ENCODE assay signal across 8 cellular contexts in the genomic region with DNA sequence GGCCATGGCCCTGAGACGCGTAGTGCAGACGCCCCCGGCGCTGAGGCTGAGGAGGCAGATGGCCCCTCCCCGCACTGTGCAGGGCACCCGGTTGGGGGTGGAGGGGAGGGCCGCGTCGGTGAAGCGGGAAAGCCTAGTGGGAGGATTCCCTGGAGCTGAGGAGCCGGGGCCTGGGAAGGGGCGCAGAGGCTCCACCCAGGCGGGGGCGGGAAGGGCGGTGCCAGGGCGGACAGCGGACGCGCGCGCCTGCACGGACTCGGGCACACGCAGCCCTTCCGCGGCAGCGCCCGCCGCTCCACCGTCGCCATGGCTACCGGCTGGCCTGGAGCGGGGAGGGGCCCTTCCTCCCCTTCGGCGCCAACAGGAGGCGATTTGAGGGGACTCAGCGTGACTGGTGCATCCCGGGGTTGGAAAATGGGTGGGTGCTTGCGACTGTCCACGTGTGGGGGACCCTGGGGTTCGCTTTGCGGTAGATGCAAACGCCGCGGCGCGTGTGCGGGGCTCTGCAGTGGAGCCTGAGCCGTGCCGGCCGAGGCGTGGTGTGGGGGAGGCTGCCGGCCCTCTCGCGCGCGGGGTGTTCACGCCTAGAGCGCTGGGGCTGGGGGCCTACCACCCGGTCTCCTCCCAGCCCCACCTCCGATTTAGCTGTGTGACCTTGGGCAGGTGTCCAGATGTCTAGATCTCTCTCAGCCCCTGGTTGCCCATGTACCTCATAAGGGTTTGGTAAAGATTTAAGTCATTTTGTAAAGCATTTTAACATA. TPM values are rescaled to one million over a fixed set of nuclear protein-coding genes. Genes with fewer than 3 reads are reported as not detected.
DNase-seq lines count a peak whose midpoint lies in the region; ATAC-seq and TF ChIP-seq lines count a peak whose summit lies in the region.

No MANE protein-coding gene starts in this region.

- TF ChIP-seq CTCF in HL-60 (IDR thresholded peaks at IDR 0.05; ENCODE audit: insufficient read depth, low read length): no peak
- no peak for TF ChIP-seq CTCF in suprapubic skin (IDR thresholded peaks at IDR 0.05)

- no peaks in the 10 kb centered on the region for H3K9me3 ChIP-seq in esophagus (ENCODE audit: control insufficient read depth in 2 of 2, insufficient read depth in 1 of 2, low read depth in 1 of 2, low read length in 1 of 2)
- no peaks in the 10 kb centered on the region for H3K9me3 ChIP-seq in suprapubic skin

- H3K4me1 ChIP-seq in esophagus (ENCODE audit: control insufficient read depth in 2 of 2, insufficient read depth in 2 of 2, low read length in 1 of 2): peaks cover 15 to 31% of the 10 kb centered on the region in 2 donors
- peaks cover 52% of the 10 kb centered on the region for H3K4me1 ChIP-seq in suprapubic skin

- H3K4me3 ChIP-seq in HL-60 (replicated peaks; ENCODE audit: insufficient read depth, low read length) (peak overlapping the region; percentile 33), esophagus (ENCODE audit: low read depth in 1 of 2, low read length in 2 of 2) (peak overlapping the region; percentile 26 to 40), suprapubic skin (peak overlapping the region; percentile 47)

- TF ChIP-seq EP300 in suprapubic skin (IDR thresholded peaks at IDR 0.05): no peak

- DNase-seq in AG08396 (ENCODE audit: low spot score) (peak; percentile 92), HL-60 (ENCODE audit: low read depth in 1 of 2, low spot score in 1 of 2) (peak; percentile 9 to 36), myocyte (ENCODE audit: low read depth) (peak; percentile 29), suprapubic skin (ENCODE audit: low spot score in 2 of 2) (no peak)
- DNase-seq in activated CD8-positive, alpha-beta memory T cell treated with anti-CD3 and anti-CD28 coated beads for 24 hours: peak; percentile 65

- TF ChIP-seq POLR2A in suprapubic skin (IDR thresholded peaks at IDR 0.05): no peak

- ATAC-seq in GM21367 (IDR thresholded peaks at IDR 0.05; ENCODE audit: unreplicated experiment): no peak
- ATAC-seq in GM21381 (IDR thresholded peaks at IDR 0.05; ENCODE audit: unreplicated experiment): no peak

- peaks cover 13% of the 10 kb centered on the region for H3K27me3 ChIP-seq in HL-60 (ENCODE audit: insufficient read depth, poor library complexity, severe bottlenecking)
- H3K27me3 ChIP-seq in esophagus (ENCODE audit: control insufficient read depth in 1 of 2, insufficient read depth in 2 of 2, low read length in 2 of 2): no peaks in the 10 kb centered on the region
- H3K27me3 ChIP-seq in suprapubic skin: no peaks in the 10 kb centered on the region

- H3K36me3 ChIP-seq in esophagus (ENCODE audit: control insufficient read depth in 2 of 2, insufficient read depth in 2 of 2, low read length in 1 of 2) (peaks cover 8 to 34% of the 10 kb centered on the region in 2 donors), suprapubic skin (peaks cover 18% of the 10 kb centered on the region)

- H3K27ac ChIP-seq in HL-60 (replicated peaks): no peak overlapping the region
- peak overlapping the region; percentile 48 to 89 for H3K27ac ChIP-seq in esophagus (ENCODE audit: low read depth in 2 of 2, low read length in 1 of 2)
- H3K27ac ChIP-seq in suprapubic skin: peak overlapping the region; percentile 49

- WGBS in esophagus, 2 donors: 13 to 21% methylated on average over 53 to 62 of the region's 62 CpGs
- WGBS in suprapubic skin: 10% methylated on average over 12 of the region's 62 CpGs

RNA-seq across cellular contexts. Expression of gene PTPRF, which starts 35.1 kb away (rescaled TPM):
- 10 to 100 TPM; 62.7 to 69.9 TPM for polyA plus RNA-seq in esophagus
- total RNA-seq in myocyte (7.8 and 9.9 TPM in 2 replicates), suprapubic skin (100 to 1,000 TPM; 209 to 373 (median 289) TPM)
- polyA plus RNA-seq in myocyte (2012): 91.9 TPM

Comparison
In these comparisons a context has a peak if more than half of its experiments do, and no peak if none do; other contexts are left out.
1. DNase-seq: peak in AG08396 (single experiment), HL-60 (2 of 2), activated CD8-positive, alpha-beta memory T cell treated with anti-CD3 and anti-CD28 coated beads for 24 hours (single experiment) and myocyte (single experiment); none in suprapubic skin (0 of 2).
2. RNA of gene PTPRF, which starts 35.1 kb away (total RNA-seq): 209 to 373 TPM in suprapubic skin; 7.8 to 9.9 TPM in myocyte; every median in the first group is over 10 times any median in the second.
3. Peak in every context shown above with its lines, with median percentiles within 50 percentile points of each other: H3K4me3 ChIP-seq.